1 cellular context compared by ENCODE assay signal in the genomic region with DNA sequence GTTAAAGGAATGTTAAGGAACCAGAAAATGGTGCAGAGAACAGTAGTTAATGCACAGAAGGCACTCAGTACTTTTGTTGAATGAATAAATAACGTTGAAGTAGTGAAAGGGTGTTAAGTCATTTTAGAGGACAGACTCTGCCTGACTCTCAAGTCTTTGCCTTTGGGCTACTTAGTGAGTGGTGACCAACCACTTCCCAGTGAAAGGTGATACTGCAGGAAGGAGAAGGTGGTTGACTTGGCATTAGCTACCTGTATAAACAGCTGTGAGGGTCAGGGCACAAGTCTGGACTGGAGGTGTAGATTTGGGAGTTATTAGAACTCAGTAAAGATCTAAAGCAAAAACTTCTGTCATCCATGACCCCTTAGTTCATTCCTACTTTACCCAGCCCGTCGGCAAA.
TF ChIP-seq lines count a peak whose summit lies in the region.

No MANE protein-coding gene starts in this region.

TF ChIP-seq in HepG2, 621 proteins besides CTCF, POLR2A, EP300 and RAD21:
- TF ChIP-seq MYC (CRISPR knock-in tag; IDR thresholded peaks at IDR 0.05; ENCODE audit: borderline replicate concordance) (no peak), ZNF7 (CRISPR knock-in tag; IDR thresholded peaks at IDR 0.05) (no peak), ZNF441 (CRISPR knock-in tag; IDR thresholded peaks at IDR 0.05; ENCODE audit: borderline replicate concordance) (no peak)
TF ChIP-seq in HepG2: peak in this region for 0.
